In genomic region chr20:34070079-34070439, GRCh38 we compare ENCODE assay signal across 1 cellular context.
TF ChIP-seq lines count a peak whose summit lies in the region.

No MANE protein-coding gene starts in this region.

TF ChIP-seq in K562, 482 proteins besides CTCF, POLR2A, EP300 and RAD21:
- no peak for TF ChIP-seq KLF6 (CRISPR knock-in tag; IDR thresholded peaks at IDR 0.05; ENCODE audit: borderline replicate concordance)
- no peak for TF ChIP-seq MECOM (CRISPR knock-in tag; IDR thresholded peaks at IDR 0.05)
- TF ChIP-seq NUFIP1 (IDR thresholded peaks at IDR 0.05; ENCODE audit: partially characterized antibody), result no peak
- no peak for TF ChIP-seq RFX7 (CRISPR knock-in tag; IDR thresholded peaks at IDR 0.05)
- no peak for TF ChIP-seq ZBTB33 (CRISPR knock-in tag; IDR thresholded peaks at IDR 0.05)
- no peak for TF ChIP-seq ZNF324 (CRISPR knock-in tag; IDR thresholded peaks at IDR 0.05)
- no peak for TF ChIP-seq ZFP1 (CRISPR knock-in tag; IDR thresholded peaks at IDR 0.05)
- no peak for TF ChIP-seq TEAD1 (CRISPR knock-in tag; IDR thresholded peaks at IDR 0.05)
- no peak for TF ChIP-seq SMC3 (conservative IDR thresholded peaks at IDR 0.05; ENCODE audit: insufficient read depth, low read depth, low read length)
- TF ChIP-seq CBX1 (IDR thresholded peaks at IDR 0.05; ENCODE audit: low read depth), result no peak
- TF ChIP-seq TBL1XR1 (IDR thresholded peaks at IDR 0.05; ENCODE audit: low read length in 2 of 2), result no peak
- no peak for TF ChIP-seq CTCFL (IDR thresholded peaks at IDR 0.05; ENCODE audit: borderline replicate concordance, insufficient read depth, low read depth, low read length, poor library complexity, severe bottlenecking)
- TF ChIP-seq ZHX1 (conservative IDR thresholded peaks at IDR 0.05; ENCODE audit: low read length), result no peak
- no peak for TF ChIP-seq ZSCAN29 (IDR thresholded peaks at IDR 0.05)
- no peak for TF ChIP-seq GMEB1 (CRISPR knock-in tag; IDR thresholded peaks at IDR 0.05)
